In the genomic region with DNA sequence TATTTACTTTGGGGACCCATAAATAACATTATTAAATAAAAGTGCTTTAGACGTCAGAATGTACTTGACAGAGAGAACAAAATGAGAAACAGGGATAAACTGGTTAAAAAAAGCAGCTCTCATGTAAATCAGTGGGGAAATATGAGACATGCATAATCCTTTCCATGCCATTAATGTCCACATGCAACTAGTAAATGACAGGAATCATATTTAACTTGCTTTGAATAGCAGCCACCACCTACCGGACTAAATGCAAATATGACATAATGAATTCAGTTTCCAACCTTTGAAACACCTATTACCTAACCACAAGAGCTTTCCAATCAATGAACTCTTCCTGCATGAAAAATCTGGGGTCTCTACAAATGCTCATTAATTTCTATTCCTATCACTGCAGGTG, we compare ENCODE assay signal across 16 cellular contexts.
"Had no signal": no experiment of that assay in that cellular context is flagged by ENCODE, and none has a peak within 500 bp of the region (broad histone marks: within the 10 kb centered on the region; RNA-seq: fewer than 3 reads in every experiment).

No MANE protein-coding gene starts in this region.

- H3K4me3 ChIP-seq: hepatocyte, lower lobe of right lung, thyroid gland, uterus had no signal

- H2AFZ ChIP-seq: hepatocyte, parathyroid adenoma had no signal

- H3K9me3 ChIP-seq: lower lobe of right lung, thyroid gland, uterus had no signal

- ATAC-seq: activated CD4-positive, alpha-beta T cell treated with anti-CD3 and anti-CD28 coated beads for 36 hours; effector memory CD8-positive, alpha-beta T cell; lower lobe of right lung had no signal

- H3K9ac ChIP-seq: parathyroid adenoma had no signal

- DNase-seq: activated CD4-positive, alpha-beta memory T cell treated with anti-CD3 and anti-CD28 coated beads, Interleukin-2, amount 10 ng/mL, durations not matched to agents 7 days and 5 days; activated CD4-positive, alpha-beta T cell treated with anti-CD3 and anti-CD28 coated beads for 36 hours; activated gamma-delta T cell; activated naive CD8-positive, alpha-beta T cell treated with anti-CD3 and anti-CD28 coated beads for 36 hours; activated T-cell treated with anti-CD3 and anti-CD28 coated beads, Interleukin-2, amount 50 U/mL, for 48 hours; brain microvascular endothelial cell; cerebellar nuclear complex; effector memory CD8-positive, alpha-beta T cell; lower lobe of right lung; midbrain; stimulated activated CD4-positive, alpha-beta T cell treated with anti-CD3 and anti-CD28 coated beads, Interleukin-4, amount 100 ng/mL, for 24 hours; thyroid gland; uterus had no signal

- H3K27me3 ChIP-seq: brain microvascular endothelial cell, hepatocyte, thyroid gland, uterus had no signal

- H3K36me3 ChIP-seq: brain microvascular endothelial cell, lower lobe of right lung, thyroid gland, uterus had no signal

- H3K27ac ChIP-seq: brain microvascular endothelial cell, hepatocyte, lower lobe of right lung, parathyroid adenoma, thyroid gland, uterus, VCaP had no signal

- H3K4me1 ChIP-seq: parathyroid adenoma had no signal

- H3K4me2 ChIP-seq: hepatocyte had no signal
